ENCODE assay signal across 28 cellular contexts in the genomic region with DNA sequence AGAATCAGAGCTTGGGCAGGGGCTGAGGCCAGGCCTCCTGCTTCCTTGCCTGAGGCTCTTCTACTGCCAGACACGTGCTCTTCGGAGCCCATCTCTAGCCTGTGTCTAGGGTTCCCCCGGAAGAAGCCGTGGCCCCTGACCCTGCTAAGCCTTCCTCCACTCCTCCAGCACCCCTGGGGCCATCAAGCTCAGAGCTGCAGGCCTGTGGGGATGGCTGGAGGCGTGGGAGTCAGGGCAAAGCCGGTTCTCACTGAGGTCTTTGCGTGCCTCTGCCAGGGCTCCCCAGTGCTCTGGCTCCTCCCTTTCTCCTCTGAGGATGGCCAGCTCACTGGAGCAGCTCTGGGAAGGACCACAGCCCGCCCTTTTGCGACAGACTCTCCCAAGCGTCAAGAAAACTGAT. TPM values are rescaled to one million over a fixed set of nuclear protein-coding genes. Genes with fewer than 3 reads are reported as not detected.
DNase-seq lines count a peak whose midpoint lies in the region; ATAC-seq, FAIRE-seq and TF ChIP-seq lines count a peak whose summit lies in the region.
"Had no signal": no experiment of that assay in that cellular context is flagged by ENCODE, and none has a peak within 500 bp of the region (broad histone marks: within the 10 kb centered on the region; RNA-seq: fewer than 3 reads in every experiment).

No MANE protein-coding gene starts in this region.

- no peak overlapping the region for H2BK5ac ChIP-seq in H1 (ENCODE audit: low read depth, low read length)

- no peak overlapping the region for H3K9ac ChIP-seq in H1 (replicated peaks in 1 of 4; ENCODE audit: extremely low read depth in 1 of 4, low read depth in 3 of 4, low read length in 3 of 4)
- H3K9ac ChIP-seq: BLaER1, SK-N-SH had no signal

- H3K14ac ChIP-seq in H1 (ENCODE audit: insufficient read length): no peak overlapping the region

- no peak for TF ChIP-seq EP300 in H1 (IDR thresholded peaks at IDR 0.05; ENCODE audit: borderline replicate concordance in 1 of 2, low read depth in 2 of 2, low read length in 2 of 2)

- H4K5ac ChIP-seq in H1 (ENCODE audit: insufficient read length, low read depth, low read length): no peak overlapping the region

- peak; percentile 61 for DNase-seq in Right ventricle myocardium superior
- DNase-seq in cardiac septum (ENCODE audit: low spot score): no peak
- DNase-seq in H1 (ENCODE audit: low read depth in 1 of 2, low spot score in 2 of 2): no peak
- DNase-seq in left ventricle myocardium inferior: peak; percentile 53
- no peak for DNase-seq in SKM-1 treated with dmso at 0.1 percent for 144 hours (lab: John Stamatoyannopoulos, UW; ENCODE audit: unreplicated experiment)
- DNase-seq in NCI-H1105 (lab: John Stamatoyannopoulos, UW): no peak
- DNase-seq: CD4-positive, CD25-positive, alpha-beta regulatory T cell; DMS153; HCEC 1CT; KBM-7; NCI-H1092; NCI-H1436; NCI-H187; NCI-H2081 treated with DMSO at 0.1 percent for 48 hours; NCI-H2171; NCI-H226; NCI-H510A; NCI-H69; SK-N-SH had no signal

- no peak overlapping the region; the same call in 1 of the 2 replicates for H4K8ac ChIP-seq in H1 (ENCODE audit: extremely low read depth, insufficient read depth, low read length)

- H3K4me3 ChIP-seq in H1 (ENCODE audit: extremely low read depth in 1 of 4, insufficient read depth in 2 of 4, low read depth in 3 of 4, low read length in 4 of 4) (no peak overlapping the region), left ventricle myocardium inferior (no peak overlapping the region)
- H3K4me3 ChIP-seq: BLaER1, GM23338 had no signal

- no peaks in the 10 kb centered on the region for H4K20me1 ChIP-seq in H1 (replicated peaks in 1 of 2; ENCODE audit: control insufficient read depth in 1 of 2, insufficient read depth in 2 of 2, low read length in 2 of 2)
- H4K20me1 ChIP-seq: BLaER1 had no signal

- CTCF ChIA-PET in H1 (lab: Charles Lee; ENCODE audit: partially characterized antibody): interaction anchor here (1.2 to 1.8 kb wide), 4 partner anchors 12 to 124 kb away, joined by 3 to 9 read pairs (median 6); no protein-coding TSS in a partner anchor

- no peaks in the 10 kb centered on the region for H3K79me2 ChIP-seq in H1 (ENCODE audit: control insufficient read depth in 1 of 2, insufficient read depth in 2 of 2, low read length in 2 of 2)

- H3K9me3 ChIP-seq in H1 (ENCODE audit: insufficient read depth in 2 of 2, low read depth in 1 of 2, low read length in 1 of 2) (peaks cover 2 to 9% of the 10 kb centered on the region in 2 experiments; a peak in 1 of 4 replicates), left ventricle myocardium inferior (replicated peaks) (peaks cover 6% of the 10 kb centered on the region)
- H3K9me3 ChIP-seq: SK-N-SH had no signal

- TF ChIP-seq POLR2A in H1 (IDR thresholded peaks at IDR 0.05; ENCODE audit: control extremely low read depth in 1 of 2, low read depth in 2 of 2, low read length in 2 of 2): no peak

- H2BK120ac ChIP-seq in H1 (replicated peaks; ENCODE audit: low read depth, low read length): no peak overlapping the region

- H3K4ac ChIP-seq in H1 (replicated peaks; ENCODE audit: insufficient read length, low read depth, low read length): no peak overlapping the region

- WGBS in H1 (ENCODE audit: extremely low coverage in 1 of 2, insufficient coverage in 1 of 2, insufficient read length in 1 of 2, insufficient replicate concordance in 2 of 2, low coverage in 1 of 2, low lambda C conversion rate in 2 of 2, missing lambda C conversion rate in 1 of 2), 2 experiments: 95% methylated on average over 10 of the region's 10 CpGs; no CpG with 5 or more reads in 1 of the 2 experiments

- H3K27me3 ChIP-seq in H1 (replicated peaks in 1 of 4; ENCODE audit: control insufficient read depth in 3 of 4, extremely low read depth in 1 of 4, insufficient read depth in 3 of 4, low read length in 3 of 4): no peaks in the 10 kb centered on the region
- H3K27me3 ChIP-seq in left ventricle myocardium inferior (ENCODE audit: low read depth): peaks cover 12% of the 10 kb centered on the region
- H3K27me3 ChIP-seq: BLaER1 had no signal

- ATAC-seq in Right ventricle myocardium superior (ENCODE audit: poor library complexity): peak; percentile 40
- ATAC-seq in GM21825 (IDR thresholded peaks at IDR 0.05; ENCODE audit: unreplicated experiment): no peak
- ATAC-seq: GM23338, Panc1 had no signal

- POLR2A ChIA-PET in H1 (lab: Charles Lee; ENCODE audit: partially characterized antibody): no interaction called here

- no peak overlapping the region for H4K91ac ChIP-seq in H1 (replicated peaks; ENCODE audit: insufficient read length, low read length)

- no peak for FAIRE-seq in H1 (lab: Jason Lieb, UNC)
- FAIRE-seq: A204.1, GM19239, HTR-8/SVneo had no signal

- no peak overlapping the region for H3K18ac ChIP-seq in H1 (ENCODE audit: extremely low read depth, low read length)

- H3K4me1 ChIP-seq in H1 (replicated peaks in 1 of 4; ENCODE audit: control insufficient read depth in 3 of 4, insufficient read depth in 4 of 4, low read length in 3 of 4) (no peaks in the 10 kb centered on the region), left ventricle myocardium inferior (no peaks in the 10 kb centered on the region)

- H3K36me3 ChIP-seq in H1 (ENCODE audit: control insufficient read depth in 2 of 4, insufficient read depth in 4 of 4, low read length in 3 of 4): no peaks in the 10 kb centered on the region; a peak in 1 of 8 replicates
- H3K36me3 ChIP-seq in left ventricle myocardium inferior: no peaks in the 10 kb centered on the region
- H3K36me3 ChIP-seq: BLaER1 had no signal

- no peak overlapping the region for H3K56ac ChIP-seq in H1 (replicated peaks; ENCODE audit: insufficient read length, low read depth, low read length)

- no peak for TF ChIP-seq RAD21 in H1 (IDR thresholded peaks at IDR 0.05 in 1 of 2, conservative IDR thresholded peaks at IDR 0.05 in 1 of 2; ENCODE audit: low read depth in 2 of 2, low read length in 2 of 2)

- no peaks in the 10 kb centered on the region; the same call in 1 of the 2 replicates for H3K23me2 ChIP-seq in H1 (ENCODE audit: low read depth, low read length)

- no peak overlapping the region for H2BK20ac ChIP-seq in H1 (ENCODE audit: low read length)

- H3K27ac ChIP-seq in H1 (ENCODE audit: low read depth, low read length) (no peak overlapping the region), left ventricle myocardium inferior (replicated peaks) (peak overlapping the region; percentile 62)
- H3K27ac ChIP-seq: BLaER1 had no signal

- H2AFZ ChIP-seq in H1 (ENCODE audit: low read length): no peak overlapping the region
- H2AFZ ChIP-seq: GM23338 had no signal

- no peaks in the 10 kb centered on the region for H3K79me1 ChIP-seq in H1 (ENCODE audit: low read depth, low read length)

- no peak overlapping the region for H2BK15ac ChIP-seq in H1 (ENCODE audit: low read length)

- no peak overlapping the region for H2BK12ac ChIP-seq in H1 (ENCODE audit: low read depth, low read length)

- 0 out of 2 replicates have a peak overlapping the region, but pooled peaks have one; percentile 65 for H2AK5ac ChIP-seq in H1 (ENCODE audit: low read depth, low read length)

- no peak overlapping the region for H3K4me2 ChIP-seq in H1 (ENCODE audit: insufficient read depth in 1 of 2, low read depth in 2 of 2, low read length in 2 of 2)
- H3K4me2 ChIP-seq: BLaER1, GM23338, SK-N-SH had no signal

- TF ChIP-seq CTCF in H1 (IDR thresholded peaks at IDR 0.05; ENCODE audit: control extremely low read depth in 1 of 3, insufficient read depth in 1 of 3, low read depth in 1 of 3, low read length in 3 of 3) (no peak), left ventricle myocardium inferior (IDR thresholded peaks at IDR 0.05; ENCODE audit: borderline replicate concordance) (no peak)

- no peak overlapping the region for H3K23ac ChIP-seq in H1 (ENCODE audit: insufficient read length)

- intact Hi-C loops in Right ventricle myocardium superior (cut with DNase I) (no loop called here), cardiac septum (cut with DNase I) (no loop called here), left ventricle myocardium inferior (cut with micrococcal nuclease) (no loop called here)

TF ChIP-seq in H1, 55 proteins besides CTCF, POLR2A, EP300 and RAD21 (continues in another document):
- TF ChIP-seq HDAC6 (IDR thresholded peaks at IDR 0.05; ENCODE audit: low read depth, low read length): no peak

RNA-seq across cellular contexts. Expression of a gene that starts 34.4 kb away (rescaled TPM):
- total RNA-seq in Right ventricle myocardium superior (not detected), cardiac septum (not detected), left ventricle myocardium inferior (not detected)
- 6.1 and 6.5 TPM in 2 replicates for total RNA-seq in H1 (2021; fragmentation: NEBNext Ultra II Directional; extraction: Animal tissue kit (Norgen Biotek cat#: 25700))
- 0.60 and 1.6 TPM in 2 replicates for polyA plus RNA-seq in H1 (2011; rRNA removed)
- polyA plus RNA-seq in H1 (2011; cell fraction: cytosol; rRNA removed): 1.6 TPM
- 3.8 TPM for polyA plus RNA-seq in H1 (2011; cell fraction: nucleus; rRNA removed)
- polyA plus RNA-seq in H1 (2012, experiment 1 of 2): 2.5 to 5.9 TPM (median 4.4 TPM) in 4 replicates
- polyA plus RNA-seq in H1 (2012, experiment 2 of 2): not detected
- 4.7 TPM for polyA plus RNA-seq in H1 (2013, experiment 1 of 2)
- polyA plus RNA-seq in H1 (2013, experiment 2 of 2): 6.5 TPM
- 1.1 and 3.1 TPM in 2 replicates for polyA minus RNA-seq in H1 (2011; rRNA and poly(A)+ RNA removed)
- polyA minus RNA-seq in H1 (2011; cell fraction: cytosol; rRNA and poly(A)+ RNA removed): 10.3 TPM
- polyA minus RNA-seq in H1 (2011; cell fraction: nucleus; rRNA and poly(A)+ RNA removed): 5.1 TPM
- total RNA-seq: CD4-positive, CD25-positive, alpha-beta regulatory T cell; GM23338; OCI-LY7 had no signal
- polyA plus RNA-seq: AG04450; CD4-positive, CD25-positive, alpha-beta regulatory T cell; SK-N-SH had no signal

RNA-seq across cellular contexts. Expression of a gene that starts 53.9 kb away (rescaled TPM):
- total RNA-seq in Right ventricle myocardium superior (4.8 TPM), cardiac septum (1.4 TPM), left ventricle myocardium inferior (2.5 TPM)
- total RNA-seq in H1 (2021; fragmentation: NEBNext Ultra II Directional; extraction: Animal tissue kit (Norgen Biotek cat#: 25700)): 13.7 and 14.6 TPM in 2 replicates
- 14.4 and 16.4 TPM in 2 replicates for polyA plus RNA-seq in H1 (2011; rRNA removed)
- polyA plus RNA-seq in H1 (2011; cell fraction: cytosol; rRNA removed): 15.8 TPM
- polyA plus RNA-seq in H1 (2011; cell fraction: nucleus; rRNA removed): 20.0 TPM
- 11.8 to 14.0 TPM (median 12.5 TPM) in 4 replicates for polyA plus RNA-seq in H1 (2012, experiment 1 of 2)
- polyA plus RNA-seq in H1 (2012, experiment 2 of 2): 6.5 TPM
- polyA plus RNA-seq in H1 (2013, experiment 1 of 2): 6.0 TPM
- polyA plus RNA-seq in H1 (2013, experiment 2 of 2): 6.7 TPM
- polyA minus RNA-seq in H1 (2011; rRNA and poly(A)+ RNA removed): 56.9 and 70.7 TPM in 2 replicates
- polyA minus RNA-seq in H1 (2011; cell fraction: cytosol; rRNA and poly(A)+ RNA removed): 14.1 TPM
- polyA minus RNA-seq in H1 (2011; cell fraction: nucleus; rRNA and poly(A)+ RNA removed): 18.9 TPM
- total RNA-seq: CD4-positive, CD25-positive, alpha-beta regulatory T cell; OCI-LY7 had no signal
- polyA plus RNA-seq: AG04450; CD4-positive, CD25-positive, alpha-beta regulatory T cell had no signal

Comparison
In these comparisons a context has a peak if more than half of its experiments do, and no peak if none do; other contexts are left out.
1. DNase-seq: peak in Right ventricle myocardium superior (single experiment) and left ventricle myocardium inferior (single experiment); none in cardiac septum (single experiment), H1 (0 of 2), SKM-1 treated with dmso at 0.1 percent for 144 hours (single experiment) and NCI-H1105 (single experiment).